8 cellular contexts compared by ENCODE assay signal in the genomic region with DNA sequence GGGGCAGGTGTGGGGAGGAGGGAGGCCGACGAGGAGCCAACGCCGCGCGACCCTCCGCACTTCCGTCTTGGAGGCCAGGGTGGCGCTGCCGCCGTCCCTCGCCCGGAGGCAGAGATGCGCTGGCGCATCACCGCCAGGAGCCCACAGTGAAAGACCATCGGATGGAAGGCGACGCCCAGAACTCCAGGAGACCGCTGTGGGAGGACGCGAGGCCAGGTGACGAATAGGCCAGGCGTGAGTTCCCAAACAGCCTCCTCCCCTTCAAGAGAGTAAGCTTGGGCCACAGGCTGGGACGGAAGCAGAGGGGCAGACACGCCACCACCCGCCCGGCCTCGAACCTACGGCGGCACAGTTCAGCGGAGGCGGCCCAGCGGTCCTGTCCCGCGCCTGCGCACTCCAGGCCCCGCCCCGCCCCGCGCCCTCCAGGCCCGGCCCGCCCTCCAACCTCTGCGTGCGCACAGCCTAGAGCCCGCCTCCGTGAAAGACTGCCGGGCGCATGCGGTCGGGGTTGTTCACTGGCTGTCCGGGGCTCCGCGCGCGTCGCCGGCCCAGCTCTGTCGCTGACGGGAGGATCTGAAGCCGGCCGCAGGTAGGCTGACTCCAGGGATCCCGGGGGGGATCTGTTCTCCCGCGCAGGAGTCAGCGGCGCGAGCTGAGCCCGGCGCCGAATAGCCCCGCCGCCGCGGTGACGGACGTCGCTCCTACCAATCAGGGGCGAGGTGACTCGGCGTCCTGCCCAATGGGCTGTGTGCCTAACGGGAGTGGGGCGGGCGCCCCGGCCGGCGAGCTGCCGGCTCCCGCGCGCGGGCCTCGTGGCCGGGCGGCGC. TPM values are rescaled to one million over a fixed set of nuclear protein-coding genes. Genes with fewer than 3 reads are reported as not detected.
DNase-seq lines count a peak whose midpoint lies in the region; ATAC-seq and TF ChIP-seq lines count a peak whose summit lies in the region.

A gene with protein sequence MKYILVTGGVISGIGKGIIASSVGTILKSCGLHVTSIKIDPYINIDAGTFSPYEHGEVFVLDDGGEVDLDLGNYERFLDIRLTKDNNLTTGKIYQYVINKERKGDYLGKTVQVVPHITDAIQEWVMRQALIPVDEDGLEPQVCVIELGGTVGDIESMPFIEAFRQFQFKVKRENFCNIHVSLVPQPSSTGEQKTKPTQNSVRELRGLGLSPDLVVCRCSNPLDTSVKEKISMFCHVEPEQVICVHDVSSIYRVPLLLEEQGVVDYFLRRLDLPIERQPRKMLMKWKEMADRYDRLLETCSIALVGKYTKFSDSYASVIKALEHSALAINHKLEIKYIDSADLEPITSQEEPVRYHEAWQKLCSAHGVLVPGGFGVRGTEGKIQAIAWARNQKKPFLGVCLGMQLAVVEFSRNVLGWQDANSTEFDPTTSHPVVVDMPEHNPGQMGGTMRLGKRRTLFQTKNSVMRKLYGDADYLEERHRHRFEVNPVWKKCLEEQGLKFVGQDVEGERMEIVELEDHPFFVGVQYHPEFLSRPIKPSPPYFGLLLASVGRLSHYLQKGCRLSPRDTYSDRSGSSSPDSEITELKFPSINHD (plus strand): TSS at position 456 of the 827 bp plus-strand sequence. CDS start 3,595 bp downstream, outside the sequence.

- no peaks in the 10 kb centered on the region for H3K27me3 ChIP-seq in testis

- peak within 1 kb of the TSS; percentile 93 to 96 for H3K27ac ChIP-seq in testis

- H3K36me3 ChIP-seq in testis (ENCODE audit: low read depth, missing control alignments) = no peaks in the 10 kb centered on the region

- H3K27me3 Mint-ChIP-seq in activated naive CD4-positive, alpha-beta T cell treated with anti-CD3 and anti-CD28 coated beads, Interleukin-2, amount 50 U/mL, for 24 hours = no peaks in the 10 kb centered on the region

- DNase-seq in GM12865 (ENCODE audit: low read depth) (peak; percentile 97), NCI-H1092 treated with DMSO at 0.1 percent for 48 hours (lab: John Stamatoyannopoulos, UW) (peak; percentile 98), glomerular endothelial cell (ENCODE audit: extremely low read depth, low read depth, low spot score) (no peak), omental fat pad (ENCODE audit: low spot score) (peak; percentile 80), testis (peak; percentile 95)

- peak within 1 kb of the TSS; percentile 99 for H3K27ac Mint-ChIP-seq in activated naive CD4-positive, alpha-beta T cell treated with anti-CD3 and anti-CD28 coated beads, Interleukin-2, amount 50 U/mL, for 24 hours

- no peaks in the 10 kb centered on the region for H3K9me3 Mint-ChIP-seq in activated naive CD4-positive, alpha-beta T cell treated with anti-CD3 and anti-CD28 coated beads, Interleukin-2, amount 50 U/mL, for 24 hours

- 0 to 1% methylated on average over 14 to 54 of the region's 96 CpGs for whole genome bisulfite sequencing in testis, 2 donors

- TF ChIP-seq CTCF in GM12865 (IDR thresholded peaks at IDR 0.05; ENCODE audit: insufficient read depth, low read depth, low read length, missing control alignments) = peak; percentile 36
- no peak for TF ChIP-seq CTCF in omental fat pad (IDR thresholded peaks at IDR 0.05)
- no peak for TF ChIP-seq CTCF in testis (IDR thresholded peaks at IDR 0.05)

- peaks cover 42% of the 10 kb centered on the region for H3K4me1 Mint-ChIP-seq in activated naive CD4-positive, alpha-beta T cell treated with anti-CD3 and anti-CD28 coated beads, Interleukin-2, amount 50 U/mL, for 24 hours

- TF ChIP-seq POLR2A in testis (IDR thresholded peaks at IDR 0.05) = no peak

- no peaks in the 10 kb centered on the region for H3K9me3 ChIP-seq in testis

- peaks cover 16% of the 10 kb centered on the region for H3K4me1 ChIP-seq in testis

- H3K4me3 Mint-ChIP-seq in activated naive CD4-positive, alpha-beta T cell treated with anti-CD3 and anti-CD28 coated beads, Interleukin-2, amount 50 U/mL, for 24 hours = peak within 1 kb of the TSS; percentile 96

- peaks cover 28% of the 10 kb centered on the region for H3K36me3 Mint-ChIP-seq in activated naive CD4-positive, alpha-beta T cell treated with anti-CD3 and anti-CD28 coated beads, Interleukin-2, amount 50 U/mL, for 24 hours

- intact Hi-C loops in testis (cut with DNase I; ENCODE audit: low total_unique reads) = no loop called here

- peak; percentile 88 for ATAC-seq in HG02623 (IDR thresholded peaks at IDR 0.05; ENCODE audit: unreplicated experiment)
- ATAC-seq in SK-N-SH treated with all-trans-retinoic acid at 6 μM for 48 hours = peak; percentile 85
- peak; percentile 95 for ATAC-seq in omental fat pad (ENCODE audit: low FRiP score)

- H3K4me3 ChIP-seq in GM12865 (ENCODE audit: low read depth, low read length) (peak within 1 kb of the TSS; percentile 82), testis (peak within 1 kb of the TSS; percentile 66 to 76)

TF ChIP-seq in SK-N-SH treated with all-trans-retinoic acid at 6 μM for 48 hours, 23 proteins besides CTCF, POLR2A, EP300 and RAD21:
- TF ChIP-seq TOX (CRISPR knock-in tag; IDR thresholded peaks at IDR 0.05; ENCODE audit: borderline replicate concordance) (no peak), ZFP3 (CRISPR knock-in tag; IDR thresholded peaks at IDR 0.05) (0 out of 2 replicates have a peak, but pooled peaks have one; percentile 27)
- TF ChIP-seq, protein P1, sequence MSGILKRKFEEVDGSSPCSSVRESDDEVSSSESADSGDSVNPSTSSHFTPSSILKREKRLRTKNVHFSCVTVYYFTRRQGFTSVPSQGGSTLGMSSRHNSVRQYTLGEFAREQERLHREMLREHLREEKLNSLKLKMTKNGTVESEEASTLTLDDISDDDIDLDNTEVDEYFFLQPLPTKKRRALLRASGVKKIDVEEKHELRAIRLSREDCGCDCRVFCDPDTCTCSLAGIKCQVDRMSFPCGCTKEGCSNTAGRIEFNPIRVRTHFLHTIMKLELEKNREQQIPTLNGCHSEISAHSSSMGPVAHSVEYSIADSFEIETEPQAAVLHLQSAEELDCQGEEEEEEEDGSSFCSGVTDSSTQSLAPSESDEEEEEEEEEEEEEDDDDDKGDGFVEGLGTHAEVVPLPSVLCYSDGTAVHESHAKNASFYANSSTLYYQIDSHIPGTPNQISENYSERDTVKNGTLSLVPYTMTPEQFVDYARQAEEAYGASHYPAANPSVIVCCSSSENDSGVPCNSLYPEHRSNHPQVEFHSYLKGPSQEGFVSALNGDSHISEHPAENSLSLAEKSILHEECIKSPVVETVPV (CRISPR knock-in tag; IDR thresholded peaks at IDR 0.05) = no peak
- TF ChIP-seq, protein P2, sequence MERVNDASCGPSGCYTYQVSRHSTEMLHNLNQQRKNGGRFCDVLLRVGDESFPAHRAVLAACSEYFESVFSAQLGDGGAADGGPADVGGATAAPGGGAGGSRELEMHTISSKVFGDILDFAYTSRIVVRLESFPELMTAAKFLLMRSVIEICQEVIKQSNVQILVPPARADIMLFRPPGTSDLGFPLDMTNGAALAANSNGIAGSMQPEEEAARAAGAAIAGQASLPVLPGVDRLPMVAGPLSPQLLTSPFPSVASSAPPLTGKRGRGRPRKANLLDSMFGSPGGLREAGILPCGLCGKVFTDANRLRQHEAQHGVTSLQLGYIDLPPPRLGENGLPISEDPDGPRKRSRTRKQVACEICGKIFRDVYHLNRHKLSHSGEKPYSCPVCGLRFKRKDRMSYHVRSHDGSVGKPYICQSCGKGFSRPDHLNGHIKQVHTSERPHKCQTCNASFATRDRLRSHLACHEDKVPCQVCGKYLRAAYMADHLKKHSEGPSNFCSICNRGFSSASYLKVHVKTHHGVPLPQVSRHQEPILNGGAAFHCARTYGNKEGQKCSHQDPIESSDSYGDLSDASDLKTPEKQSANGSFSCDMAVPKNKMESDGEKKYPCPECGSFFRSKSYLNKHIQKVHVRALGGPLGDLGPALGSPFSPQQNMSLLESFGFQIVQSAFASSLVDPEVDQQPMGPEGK (CRISPR knock-in tag; IDR thresholded peaks at IDR 0.05; ENCODE audit: borderline replicate concordance) = no peak
TF ChIP-seq in SK-N-SH treated with all-trans-retinoic acid at 6 μM for 48 hours: peak in this region for 1.

RNA-seq across cellular contexts. Expression of the gene that starts here (rescaled TPM):
- 38.7 and 69.9 TPM in 2 replicates for total RNA-seq in glomerular endothelial cell
- 10 to 100 TPM; 16.1 to 57.5 (median 17.6) TPM for total RNA-seq in omental fat pad
- 10 to 100 TPM; 55.9 to 66.1 TPM for total RNA-seq in testis
- polyA plus RNA-seq in testis (ENCODE audit: insufficient read depth, low read depth, low replicate concordance) = 41.2 TPM
